26 cellular contexts compared by ENCODE assay signal in the genomic region with DNA sequence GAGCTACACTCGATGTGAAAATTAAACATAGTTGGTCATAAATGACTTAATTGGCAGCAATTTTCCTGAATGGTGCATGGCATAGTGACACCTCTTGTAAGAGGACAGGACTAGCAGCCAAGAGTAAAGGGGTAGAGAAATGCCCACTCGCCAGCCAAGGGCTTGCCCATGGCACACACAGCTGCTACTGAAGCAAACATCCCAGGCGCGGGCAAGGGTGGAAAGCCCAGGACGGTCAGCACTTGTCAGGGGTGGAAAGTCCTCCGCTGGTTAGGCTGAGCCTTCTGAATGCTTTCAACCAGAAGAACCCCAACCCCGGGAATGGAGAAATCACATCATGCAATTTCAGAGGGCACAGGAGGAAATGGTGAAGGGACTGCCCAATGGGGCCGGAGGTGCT.
"Had no signal": no experiment of that assay in that cellular context is flagged by ENCODE, and none has a peak within 500 bp of the region (broad histone marks: within the 10 kb centered on the region; RNA-seq: fewer than 3 reads in every experiment).

No MANE protein-coding gene starts in this region.

- H3K36me3 ChIP-seq: adrenal gland had no signal

- FAIRE-seq: K562 had no signal

- H3K4me3 ChIP-seq: adrenal gland, K562, SJCRH30 had no signal

- H3K4me3 Mint-ChIP-seq: activated CD8-positive, alpha-beta T cell treated with anti-CD3 and anti-CD28 coated beads for 36 hours; activated naive CD8-positive, alpha-beta T cell treated with anti-CD3 and anti-CD28 coated beads, Interleukin-2, amount 10 ng/mL, durations not matched to agents 7 days and 5 days; activated T-cell treated with anti-CD3 and anti-CD28 coated beads, Interleukin-2, amount 50 U/mL, for 72 hours had no signal

- H3K27me3 Mint-ChIP-seq: activated CD8-positive, alpha-beta T cell treated with anti-CD3 and anti-CD28 coated beads for 36 hours; activated naive CD8-positive, alpha-beta T cell treated with anti-CD3 and anti-CD28 coated beads, Interleukin-2, amount 10 ng/mL, durations not matched to agents 7 days and 5 days had no signal

- H3K9me3 ChIP-seq: adrenal gland, SJCRH30, SK-N-SH had no signal

- DNase-seq: activated CD4-positive, alpha-beta T cell treated with anti-CD3 and anti-CD28 coated beads, Interleukin-2, amount 50 U/mL, for 1 hour; activated CD4-positive, CD25-positive, alpha-beta regulatory T cell; activated CD8-positive, alpha-beta memory T cell treated with anti-CD3 and anti-CD28 coated beads, Interleukin-2, amount 50 U/mL, for 4 hours; activated CD8-positive, alpha-beta T cell treated with anti-CD3 and anti-CD28 coated beads for 36 hours; activated naive CD4-positive, alpha-beta T cell treated with anti-CD3 and anti-CD28 coated beads, Interleukin-2, amount 50 U/mL, for 16 hours; activated naive CD8-positive, alpha-beta T cell treated with anti-CD3 and anti-CD28 coated beads, Interleukin-2, amount 10 ng/mL, durations not matched to agents 7 days and 5 days; activated T-cell treated with anti-CD3 and anti-CD28 coated beads, Interleukin-2, amount 50 U/mL, for 72 hours; adrenal gland; anterior cingulate cortex; cerebellar nuclear complex; Karpas-422; NCI-H1048; NCI-H146; NCI-H187 treated with DMSO at 0.1 percent for 48 hours; NCI-H2107; NCI-H2171 treated with DMSO at 0.1 percent for 48 hours; NCI-H226; NCI-H526; NCI-H774; NK-92 treated with Interleukin-12 subunit alpha and Interleukin-12 subunit beta, amount 100 ng/mL, for 24 hours; OCI-M1; Right ventricle myocardium superior; SJCRH30; SK-N-SH had no signal

- H3K27ac Mint-ChIP-seq: activated CD8-positive, alpha-beta T cell treated with anti-CD3 and anti-CD28 coated beads for 36 hours; activated naive CD8-positive, alpha-beta T cell treated with anti-CD3 and anti-CD28 coated beads, Interleukin-2, amount 10 ng/mL, durations not matched to agents 7 days and 5 days; activated T-cell treated with anti-CD3 and anti-CD28 coated beads, Interleukin-2, amount 50 U/mL, for 72 hours had no signal

- ATAC-seq: activated CD8-positive, alpha-beta T cell treated with anti-CD3 and anti-CD28 coated beads for 36 hours; activated T-cell treated with anti-CD3 and anti-CD28 coated beads, Interleukin-2, amount 50 U/mL, for 72 hours; K562; Panc1 had no signal

- H3K27ac ChIP-seq: adrenal gland, SJCRH30 had no signal

- H3K4me1 ChIP-seq: adrenal gland had no signal

- H3K27me3 ChIP-seq: adrenal gland, SJCRH30 had no signal
